Comparison of ENCODE assay signal across 1 cellular context in genomic region chr19:1825909-1826556, GRCh38.
TF ChIP-seq lines count a peak whose summit lies in the region.

No MANE protein-coding gene starts in this region.

TF ChIP-seq in K562, 482 proteins besides CTCF, POLR2A, EP300 and RAD21 (continued from another document and continues in another):
- TF ChIP-seq, protein P1, sequence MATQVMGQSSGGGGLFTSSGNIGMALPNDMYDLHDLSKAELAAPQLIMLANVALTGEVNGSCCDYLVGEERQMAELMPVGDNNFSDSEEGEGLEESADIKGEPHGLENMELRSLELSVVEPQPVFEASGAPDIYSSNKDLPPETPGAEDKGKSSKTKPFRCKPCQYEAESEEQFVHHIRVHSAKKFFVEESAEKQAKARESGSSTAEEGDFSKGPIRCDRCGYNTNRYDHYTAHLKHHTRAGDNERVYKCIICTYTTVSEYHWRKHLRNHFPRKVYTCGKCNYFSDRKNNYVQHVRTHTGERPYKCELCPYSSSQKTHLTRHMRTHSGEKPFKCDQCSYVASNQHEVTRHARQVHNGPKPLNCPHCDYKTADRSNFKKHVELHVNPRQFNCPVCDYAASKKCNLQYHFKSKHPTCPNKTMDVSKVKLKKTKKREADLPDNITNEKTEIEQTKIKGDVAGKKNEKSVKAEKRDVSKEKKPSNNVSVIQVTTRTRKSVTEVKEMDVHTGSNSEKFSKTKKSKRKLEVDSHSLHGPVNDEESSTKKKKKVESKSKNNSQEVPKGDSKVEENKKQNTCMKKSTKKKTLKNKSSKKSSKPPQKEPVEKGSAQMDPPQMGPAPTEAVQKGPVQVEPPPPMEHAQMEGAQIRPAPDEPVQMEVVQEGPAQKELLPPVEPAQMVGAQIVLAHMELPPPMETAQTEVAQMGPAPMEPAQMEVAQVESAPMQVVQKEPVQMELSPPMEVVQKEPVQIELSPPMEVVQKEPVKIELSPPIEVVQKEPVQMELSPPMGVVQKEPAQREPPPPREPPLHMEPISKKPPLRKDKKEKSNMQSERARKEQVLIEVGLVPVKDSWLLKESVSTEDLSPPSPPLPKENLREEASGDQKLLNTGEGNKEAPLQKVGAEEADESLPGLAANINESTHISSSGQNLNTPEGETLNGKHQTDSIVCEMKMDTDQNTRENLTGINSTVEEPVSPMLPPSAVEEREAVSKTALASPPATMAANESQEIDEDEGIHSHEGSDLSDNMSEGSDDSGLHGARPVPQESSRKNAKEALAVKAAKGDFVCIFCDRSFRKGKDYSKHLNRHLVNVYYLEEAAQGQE (CRISPR knock-in tag; IDR thresholded peaks at IDR 0.05; ENCODE audit: low read depth): no peak
- TF ChIP-seq FOXK1 (CRISPR knock-in tag; IDR thresholded peaks at IDR 0.05; ENCODE audit: borderline replicate concordance) (no peak), MEIS2 (IDR thresholded peaks at IDR 0.05; ENCODE audit: partially characterized antibody) (no peak), E2F6 (IDR thresholded peaks at IDR 0.05; ENCODE audit: borderline replicate concordance in 1 of 2, extremely low read depth in 1 of 2, insufficient read depth in 1 of 2, insufficient read length in 1 of 2, low read depth in 1 of 2, low read length in 1 of 2, poor library complexity in 1 of 2, severe bottlenecking in 1 of 2) (peak in 1 of 2 experiments; percentile 6), TAF9B (IDR thresholded peaks at IDR 0.05; ENCODE audit: partially characterized antibody) (no peak), KAT2B (IDR thresholded peaks at IDR 0.05; ENCODE audit: low read depth, low read length) (no peak), ZNF384 (IDR thresholded peaks at IDR 0.05; ENCODE audit: low read depth, low read length) (no peak), STAG1 (CRISPR knock-in tag; IDR thresholded peaks at IDR 0.05; ENCODE audit: borderline replicate concordance) (peak; percentile 67; the same call in 1 of the 2 replicates), SRF (CRISPR knock-in tag; IDR thresholded peaks at IDR 0.05) (no peak), ZNF436 (CRISPR knock-in tag; IDR thresholded peaks at IDR 0.05) (no peak), SRSF1 (IDR thresholded peaks at IDR 0.05; ENCODE audit: low read depth, low read length) (no peak), ZNF644 (tag; IDR thresholded peaks at IDR 0.05; ENCODE audit: low read depth) (no peak), TRIM24 (IDR thresholded peaks at IDR 0.05) (peak in 1 of 2 experiments; percentile 22; a peak in 2 of 4 replicates), MEF2D (tag; conservative IDR thresholded peaks at IDR 0.05; ENCODE audit: low read depth) (no peak), SUPT5H (IDR thresholded peaks at IDR 0.05) (no peak), ARNT (IDR thresholded peaks at IDR 0.05) (no peak; a peak in 1 of 4 replicates), MYNN (IDR thresholded peaks at IDR 0.05) (no peak; the same call in 1 of the 2 replicates), MYNN (CRISPR knock-in tag; IDR thresholded peaks at IDR 0.05) (no peak), RBFOX2 (IDR thresholded peaks at IDR 0.05; ENCODE audit: low read depth, low read length) (no peak; the same call in none of the 2 replicates), PHTF2 (CRISPR knock-in tag; IDR thresholded peaks at IDR 0.05) (no peak), TRIM28 (IDR thresholded peaks at IDR 0.05) (no peak), ZNF395 (CRISPR knock-in tag; IDR thresholded peaks at IDR 0.05) (no peak), RBM17 (IDR thresholded peaks at IDR 0.05; ENCODE audit: borderline replicate concordance, low read depth, low read length) (no peak), PHB (CRISPR knock-in tag; IDR thresholded peaks at IDR 0.05) (no peak), POLR2G (IDR thresholded peaks at IDR 0.05; ENCODE audit: low read depth, low read length) (peak; percentile 67), RERE (CRISPR knock-in tag; IDR thresholded peaks at IDR 0.05; ENCODE audit: borderline replicate concordance) (no peak), ZKSCAN1 (IDR thresholded peaks at IDR 0.05; ENCODE audit: low read depth, low read length) (no peak), PRPF4 (IDR thresholded peaks at IDR 0.05; ENCODE audit: insufficient read depth, low read depth, low read length, poor library complexity, severe bottlenecking) (no peak), THRB (CRISPR knock-in tag; conservative IDR thresholded peaks at IDR 0.05) (0 out of 2 replicates have a peak, but pooled peaks have one; percentile 35), DNMT1 (IDR thresholded peaks at IDR 0.05) (no peak), NCOA1 (IDR thresholded peaks at IDR 0.05; ENCODE audit: low read depth) (no peak)
- TF ChIP-seq, protein P2, sequence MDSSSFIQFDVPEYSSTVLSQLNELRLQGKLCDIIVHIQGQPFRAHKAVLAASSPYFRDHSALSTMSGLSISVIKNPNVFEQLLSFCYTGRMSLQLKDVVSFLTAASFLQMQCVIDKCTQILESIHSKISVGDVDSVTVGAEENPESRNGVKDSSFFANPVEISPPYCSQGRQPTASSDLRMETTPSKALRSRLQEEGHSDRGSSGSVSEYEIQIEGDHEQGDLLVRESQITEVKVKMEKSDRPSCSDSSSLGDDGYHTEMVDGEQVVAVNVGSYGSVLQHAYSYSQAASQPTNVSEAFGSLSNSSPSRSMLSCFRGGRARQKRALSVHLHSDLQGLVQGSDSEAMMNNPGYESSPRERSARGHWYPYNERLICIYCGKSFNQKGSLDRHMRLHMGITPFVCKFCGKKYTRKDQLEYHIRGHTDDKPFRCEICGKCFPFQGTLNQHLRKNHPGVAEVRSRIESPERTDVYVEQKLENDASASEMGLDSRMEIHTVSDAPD (CRISPR knock-in tag; IDR thresholded peaks at IDR 0.05): no peak
- TF ChIP-seq, protein P3, sequence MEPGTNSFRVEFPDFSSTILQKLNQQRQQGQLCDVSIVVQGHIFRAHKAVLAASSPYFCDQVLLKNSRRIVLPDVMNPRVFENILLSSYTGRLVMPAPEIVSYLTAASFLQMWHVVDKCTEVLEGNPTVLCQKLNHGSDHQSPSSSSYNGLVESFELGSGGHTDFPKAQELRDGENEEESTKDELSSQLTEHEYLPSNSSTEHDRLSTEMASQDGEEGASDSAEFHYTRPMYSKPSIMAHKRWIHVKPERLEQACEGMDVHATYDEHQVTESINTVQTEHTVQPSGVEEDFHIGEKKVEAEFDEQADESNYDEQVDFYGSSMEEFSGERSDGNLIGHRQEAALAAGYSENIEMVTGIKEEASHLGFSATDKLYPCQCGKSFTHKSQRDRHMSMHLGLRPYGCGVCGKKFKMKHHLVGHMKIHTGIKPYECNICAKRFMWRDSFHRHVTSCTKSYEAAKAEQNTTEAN (CRISPR knock-in tag; IDR thresholded peaks at IDR 0.05): no peak
- TF ChIP-seq, protein P4, sequence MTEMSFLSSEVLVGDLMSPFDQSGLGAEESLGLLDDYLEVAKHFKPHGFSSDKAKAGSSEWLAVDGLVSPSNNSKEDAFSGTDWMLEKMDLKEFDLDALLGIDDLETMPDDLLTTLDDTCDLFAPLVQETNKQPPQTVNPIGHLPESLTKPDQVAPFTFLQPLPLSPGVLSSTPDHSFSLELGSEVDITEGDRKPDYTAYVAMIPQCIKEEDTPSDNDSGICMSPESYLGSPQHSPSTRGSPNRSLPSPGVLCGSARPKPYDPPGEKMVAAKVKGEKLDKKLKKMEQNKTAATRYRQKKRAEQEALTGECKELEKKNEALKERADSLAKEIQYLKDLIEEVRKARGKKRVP (CRISPR knock-in tag; IDR thresholded peaks at IDR 0.05): no peak
- TF ChIP-seq, protein P5, sequence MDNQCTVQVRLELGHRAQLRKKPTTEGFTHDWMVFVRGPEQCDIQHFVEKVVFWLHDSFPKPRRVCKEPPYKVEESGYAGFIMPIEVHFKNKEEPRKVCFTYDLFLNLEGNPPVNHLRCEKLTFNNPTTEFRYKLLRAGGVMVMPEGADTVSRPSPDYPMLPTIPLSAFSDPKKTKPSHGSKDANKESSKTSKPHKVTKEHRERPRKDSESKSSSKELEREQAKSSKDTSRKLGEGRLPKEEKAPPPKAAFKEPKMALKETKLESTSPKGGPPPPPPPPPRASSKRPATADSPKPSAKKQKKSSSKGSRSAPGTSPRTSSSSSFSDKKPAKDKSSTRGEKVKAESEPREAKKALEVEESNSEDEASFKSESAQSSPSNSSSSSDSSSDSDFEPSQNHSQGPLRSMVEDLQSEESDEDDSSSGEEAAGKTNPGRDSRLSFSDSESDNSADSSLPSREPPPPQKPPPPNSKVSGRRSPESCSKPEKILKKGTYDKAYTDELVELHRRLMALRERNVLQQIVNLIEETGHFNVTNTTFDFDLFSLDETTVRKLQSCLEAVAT (IDR thresholded peaks at IDR 0.05): peak; percentile 34 to 72; a peak in 2 of 4 replicates
- TF ChIP-seq, protein P6, sequence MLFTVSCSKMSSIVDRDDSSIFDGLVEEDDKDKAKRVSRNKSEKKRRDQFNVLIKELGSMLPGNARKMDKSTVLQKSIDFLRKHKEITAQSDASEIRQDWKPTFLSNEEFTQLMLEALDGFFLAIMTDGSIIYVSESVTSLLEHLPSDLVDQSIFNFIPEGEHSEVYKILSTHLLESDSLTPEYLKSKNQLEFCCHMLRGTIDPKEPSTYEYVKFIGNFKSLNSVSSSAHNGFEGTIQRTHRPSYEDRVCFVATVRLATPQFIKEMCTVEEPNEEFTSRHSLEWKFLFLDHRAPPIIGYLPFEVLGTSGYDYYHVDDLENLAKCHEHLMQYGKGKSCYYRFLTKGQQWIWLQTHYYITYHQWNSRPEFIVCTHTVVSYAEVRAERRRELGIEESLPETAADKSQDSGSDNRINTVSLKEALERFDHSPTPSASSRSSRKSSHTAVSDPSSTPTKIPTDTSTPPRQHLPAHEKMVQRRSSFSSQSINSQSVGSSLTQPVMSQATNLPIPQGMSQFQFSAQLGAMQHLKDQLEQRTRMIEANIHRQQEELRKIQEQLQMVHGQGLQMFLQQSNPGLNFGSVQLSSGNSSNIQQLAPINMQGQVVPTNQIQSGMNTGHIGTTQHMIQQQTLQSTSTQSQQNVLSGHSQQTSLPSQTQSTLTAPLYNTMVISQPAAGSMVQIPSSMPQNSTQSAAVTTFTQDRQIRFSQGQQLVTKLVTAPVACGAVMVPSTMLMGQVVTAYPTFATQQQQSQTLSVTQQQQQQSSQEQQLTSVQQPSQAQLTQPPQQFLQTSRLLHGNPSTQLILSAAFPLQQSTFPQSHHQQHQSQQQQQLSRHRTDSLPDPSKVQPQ (CRISPR knock-in tag; IDR thresholded peaks at IDR 0.05; ENCODE audit: borderline replicate concordance): no peak
- TF ChIP-seq, protein P7, sequence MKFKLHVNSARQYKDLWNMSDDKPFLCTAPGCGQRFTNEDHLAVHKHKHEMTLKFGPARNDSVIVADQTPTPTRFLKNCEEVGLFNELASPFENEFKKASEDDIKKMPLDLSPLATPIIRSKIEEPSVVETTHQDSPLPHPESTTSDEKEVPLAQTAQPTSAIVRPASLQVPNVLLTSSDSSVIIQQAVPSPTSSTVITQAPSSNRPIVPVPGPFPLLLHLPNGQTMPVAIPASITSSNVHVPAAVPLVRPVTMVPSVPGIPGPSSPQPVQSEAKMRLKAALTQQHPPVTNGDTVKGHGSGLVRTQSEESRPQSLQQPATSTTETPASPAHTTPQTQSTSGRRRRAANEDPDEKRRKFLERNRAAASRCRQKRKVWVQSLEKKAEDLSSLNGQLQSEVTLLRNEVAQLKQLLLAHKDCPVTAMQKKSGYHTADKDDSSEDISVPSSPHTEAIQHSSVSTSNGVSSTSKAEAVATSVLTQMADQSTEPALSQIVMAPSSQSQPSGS (CRISPR knock-in tag; IDR thresholded peaks at IDR 0.05): no peak
